In genomic region chr14:35044939-35045797, GRCh38 we compare ENCODE assay signal across 8 cellular contexts. TPM values are rescaled to one million over a fixed set of nuclear protein-coding genes. Genes with fewer than 3 reads are reported as not detected.
DNase-seq lines count a peak whose midpoint lies in the region; ATAC-seq and TF ChIP-seq lines count a peak whose summit lies in the region.

No MANE protein-coding gene starts in this region.

- no peaks in the 10 kb centered on the region for H3K9me3 Mint-ChIP-seq in effector memory CD8-positive, alpha-beta T cell
- H3K9me3 Mint-ChIP-seq in naive thymus-derived CD8-positive, alpha-beta T cell: no peaks in the 10 kb centered on the region

- H3K79me2 ChIP-seq in OCI-LY1 (ENCODE audit: insufficient read depth, low read length): no peaks in the 10 kb centered on the region

- no peaks in the 10 kb centered on the region for H3K36me3 ChIP-seq in OCI-LY1 (ENCODE audit: insufficient read depth, low read length)

- POLR2A ChIA-PET in naive thymus-derived CD8-positive, alpha-beta T cell (lab: Charles Lee): interaction anchor here (0.6 to 3.9 kb wide), 13 partner anchors 12 to 476 kb away, joined by 3 to 56 read pairs (median 4); partner anchors contain the start of genes BAZ1A, NFKBIA, PPP2R3C and PRORP

- H3K27me3 ChIP-seq in OCI-LY1 (ENCODE audit: insufficient read depth, low read length): no peaks in the 10 kb centered on the region

- H2AFZ ChIP-seq in OCI-LY1 (ENCODE audit: low read length): peak overlapping the region; percentile 7; the same call in 1 of the 2 replicates

- TF ChIP-seq CTCF in OCI-LY1 (IDR thresholded peaks at IDR 0.05; ENCODE audit: low read length): no peak

- H3K4me2 ChIP-seq in OCI-LY1 (ENCODE audit: low read length): peak overlapping the region; percentile 85

- no peaks in the 10 kb centered on the region for H3K9me2 ChIP-seq in OCI-LY1 (ENCODE audit: low read depth, low read length)

- peaks cover 51% of the 10 kb centered on the region for H3K36me3 Mint-ChIP-seq in effector memory CD8-positive, alpha-beta T cell (ENCODE audit: insufficient read depth)
- H3K36me3 Mint-ChIP-seq in naive thymus-derived CD8-positive, alpha-beta T cell: peaks cover 0 to 6% (median 0%) of the 10 kb centered on the region in 3 donors

- peak overlapping the region; percentile 70 for H3K9ac ChIP-seq in OCI-LY1 (ENCODE audit: low read length)

- no peaks in the 10 kb centered on the region for H4K20me1 ChIP-seq in OCI-LY1 (ENCODE audit: insufficient read depth, low read length)

- H3F3A ChIP-seq in OCI-LY1 (ENCODE audit: insufficient read depth, low read length): 0 out of 2 replicates have a peak, but pooled peaks cover 3% of the 10 kb centered on the region

- peak overlapping the region; percentile 68 for H3K27ac ChIP-seq in OCI-LY1 (ENCODE audit: low read depth, low read length, poor library complexity, severe bottlenecking)

- peak overlapping the region; percentile 99 for H3K27ac Mint-ChIP-seq in effector memory CD8-positive, alpha-beta T cell
- peak overlapping the region; percentile 96 to 100 (median 99) for H3K27ac Mint-ChIP-seq in naive thymus-derived CD8-positive, alpha-beta T cell

- H3K4me1 Mint-ChIP-seq in effector memory CD8-positive, alpha-beta T cell (ENCODE audit: low read depth in 2 of 2): peaks cover 19 to 24% of the 10 kb centered on the region in 2 donors
- peaks cover 5 to 33% (median 30%) of the 10 kb centered on the region in 4 donors for H3K4me1 Mint-ChIP-seq in naive thymus-derived CD8-positive, alpha-beta T cell

- peak overlapping the region; percentile 81 to 94 for H3K4me3 Mint-ChIP-seq in effector memory CD8-positive, alpha-beta T cell
- H3K4me3 Mint-ChIP-seq in naive thymus-derived CD8-positive, alpha-beta T cell: peak overlapping the region; percentile 83 to 98 (median 92)

- ATAC-seq in effector memory CD8-positive, alpha-beta T cell (replicated peaks): no peak
- ATAC-seq in naive thymus-derived CD8-positive, alpha-beta T cell: peak in 1 of 2 donors; percentile 39
- no peak for ATAC-seq in GM21786 (IDR thresholded peaks at IDR 0.05; ENCODE audit: unreplicated experiment)

- H3K4me3 ChIP-seq in OCI-LY1 (ENCODE audit: low read depth, low read length, poor library complexity, severe bottlenecking): peak overlapping the region; percentile 73

- no peaks in the 10 kb centered on the region for H3K27me3 Mint-ChIP-seq in effector memory CD8-positive, alpha-beta T cell
- H3K27me3 Mint-ChIP-seq in naive thymus-derived CD8-positive, alpha-beta T cell: no peaks in the 10 kb centered on the region

- peaks cover 18% of the 10 kb centered on the region for H3K4me1 ChIP-seq in OCI-LY1 (ENCODE audit: insufficient read depth, low read length, severe bottlenecking)

- peak; percentile 39 for DNase-seq in GM03348 (ENCODE audit: low spot score)
- no peak for DNase-seq in effector memory CD8-positive, alpha-beta T cell
- DNase-seq in naive thymus-derived CD8-positive, alpha-beta T cell: no peak
- DNase-seq in amniotic stem cell (lab: John Stamatoyannopoulos, UW): no peak
- no peak for DNase-seq in activated CD8-positive, alpha-beta memory T cell treated with anti-CD3 and anti-CD28 coated beads for 24 hours
- DNase-seq in activated CD4-positive, alpha-beta T cell treated with anti-CD3 and anti-CD28 coated beads for 48 hours: no peak

- H3K9me3 ChIP-seq in OCI-LY1 (ENCODE audit: low read length): no peaks in the 10 kb centered on the region

RNA-seq across cellular contexts. Expression of gene FAM177A1, which starts 0.9 kb away (rescaled TPM):
- total RNA-seq in naive thymus-derived CD8-positive, alpha-beta T cell: 10 to 100 TPM; 36.5 TPM
- 10 to 100 TPM; 32.6 to 59.8 (median 41.0) TPM for polyA plus RNA-seq in naive thymus-derived CD8-positive, alpha-beta T cell
